In the genomic region with DNA sequence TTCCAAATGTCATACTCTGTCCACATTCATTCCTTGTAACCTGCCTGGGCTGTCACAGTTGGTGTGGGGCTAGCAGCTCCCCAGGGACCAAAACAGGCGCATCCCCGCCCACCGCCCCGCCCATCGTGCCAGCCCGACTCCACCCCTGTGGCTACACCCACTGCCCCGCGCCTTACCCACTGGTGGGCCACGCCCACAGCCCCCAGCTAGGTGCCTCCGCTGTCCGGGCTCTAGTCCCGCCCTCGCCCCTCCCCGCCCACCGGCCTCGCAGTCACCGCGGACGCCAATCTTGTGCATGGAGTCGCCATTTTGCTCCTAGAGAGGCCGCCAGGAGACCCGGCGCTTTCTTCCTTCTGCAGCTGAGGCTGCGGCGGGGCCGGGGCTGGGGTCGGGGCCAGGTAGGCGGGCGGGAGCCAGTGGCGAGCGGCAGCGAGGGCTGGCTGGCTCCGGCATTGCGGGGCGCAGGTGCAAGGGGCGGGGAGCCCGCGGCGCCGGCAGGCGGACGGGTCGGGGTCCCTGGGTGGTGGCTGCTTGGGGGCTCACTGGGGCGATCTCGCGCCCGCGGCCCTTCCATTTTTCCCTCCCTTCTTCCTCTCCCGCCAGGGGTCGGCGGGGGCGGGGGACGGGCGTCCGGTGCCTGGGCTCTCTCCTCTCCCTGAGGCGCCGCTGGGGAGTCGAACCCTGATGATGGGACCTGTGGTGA, we compare ENCODE assay signal across 1 cellular context.
TF ChIP-seq lines count a peak whose summit lies in the region.

A gene with protein sequence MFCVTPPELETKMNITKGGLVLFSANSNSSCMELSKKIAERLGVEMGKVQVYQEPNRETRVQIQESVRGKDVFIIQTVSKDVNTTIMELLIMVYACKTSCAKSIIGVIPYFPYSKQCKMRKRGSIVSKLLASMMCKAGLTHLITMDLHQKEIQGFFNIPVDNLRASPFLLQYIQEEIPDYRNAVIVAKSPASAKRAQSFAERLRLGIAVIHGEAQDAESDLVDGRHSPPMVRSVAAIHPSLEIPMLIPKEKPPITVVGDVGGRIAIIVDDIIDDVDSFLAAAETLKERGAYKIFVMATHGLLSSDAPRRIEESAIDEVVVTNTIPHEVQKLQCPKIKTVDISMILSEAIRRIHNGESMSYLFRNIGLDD (plus strand): TSS at position 268 of the 703 bp plus-strand sequence. CDS start 7,703 bp downstream, outside the sequence.

TF ChIP-seq in HEK293, 187 proteins besides CTCF, POLR2A, EP300 and RAD21 (continued from another document and continues in another):
- TF ChIP-seq, protein P1, sequence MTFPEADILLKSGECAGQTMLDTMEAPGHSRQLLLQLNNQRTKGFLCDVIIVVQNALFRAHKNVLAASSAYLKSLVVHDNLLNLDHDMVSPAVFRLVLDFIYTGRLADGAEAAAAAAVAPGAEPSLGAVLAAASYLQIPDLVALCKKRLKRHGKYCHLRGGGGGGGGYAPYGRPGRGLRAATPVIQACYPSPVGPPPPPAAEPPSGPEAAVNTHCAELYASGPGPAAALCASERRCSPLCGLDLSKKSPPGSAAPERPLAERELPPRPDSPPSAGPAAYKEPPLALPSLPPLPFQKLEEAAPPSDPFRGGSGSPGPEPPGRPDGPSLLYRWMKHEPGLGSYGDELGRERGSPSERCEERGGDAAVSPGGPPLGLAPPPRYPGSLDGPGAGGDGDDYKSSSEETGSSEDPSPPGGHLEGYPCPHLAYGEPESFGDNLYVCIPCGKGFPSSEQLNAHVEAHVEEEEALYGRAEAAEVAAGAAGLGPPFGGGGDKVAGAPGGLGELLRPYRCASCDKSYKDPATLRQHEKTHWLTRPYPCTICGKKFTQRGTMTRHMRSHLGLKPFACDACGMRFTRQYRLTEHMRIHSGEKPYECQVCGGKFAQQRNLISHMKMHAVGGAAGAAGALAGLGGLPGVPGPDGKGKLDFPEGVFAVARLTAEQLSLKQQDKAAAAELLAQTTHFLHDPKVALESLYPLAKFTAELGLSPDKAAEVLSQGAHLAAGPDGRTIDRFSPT (tag by site-specific recombination; IDR thresholded peaks at IDR 0.05): peak; percentile 99
- no peak for TF ChIP-seq ZNF529 (tag by site-specific recombination; IDR thresholded peaks at IDR 0.05; ENCODE audit: insufficient replicate concordance)
- no peak for TF ChIP-seq MZF1 (tag by site-specific recombination; IDR thresholded peaks at IDR 0.05; ENCODE audit: borderline replicate concordance)
- peak; percentile 99 for TF ChIP-seq KLF9 (tag by site-specific recombination; IDR thresholded peaks at IDR 0.05; ENCODE audit: low read depth)
- TF ChIP-seq ZNF16 (tag by site-specific recombination; IDR thresholded peaks at IDR 0.05; ENCODE audit: low read depth): no peak
- no peak for TF ChIP-seq ZNF146 (tag by site-specific recombination; IDR thresholded peaks at IDR 0.05)
- no peak for TF ChIP-seq REPIN1 (tag by site-specific recombination; IDR thresholded peaks at IDR 0.05; ENCODE audit: low read depth)
- TF ChIP-seq, protein P2, sequence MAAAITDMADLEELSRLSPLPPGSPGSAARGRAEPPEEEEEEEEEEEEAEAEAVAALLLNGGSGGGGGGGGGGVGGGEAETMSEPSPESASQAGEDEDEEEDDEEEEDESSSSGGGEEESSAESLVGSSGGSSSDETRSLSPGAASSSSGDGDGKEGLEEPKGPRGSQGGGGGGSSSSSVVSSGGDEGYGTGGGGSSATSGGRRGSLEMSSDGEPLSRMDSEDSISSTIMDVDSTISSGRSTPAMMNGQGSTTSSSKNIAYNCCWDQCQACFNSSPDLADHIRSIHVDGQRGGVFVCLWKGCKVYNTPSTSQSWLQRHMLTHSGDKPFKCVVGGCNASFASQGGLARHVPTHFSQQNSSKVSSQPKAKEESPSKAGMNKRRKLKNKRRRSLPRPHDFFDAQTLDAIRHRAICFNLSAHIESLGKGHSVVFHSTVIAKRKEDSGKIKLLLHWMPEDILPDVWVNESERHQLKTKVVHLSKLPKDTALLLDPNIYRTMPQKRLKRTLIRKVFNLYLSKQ (tag by site-specific recombination; IDR thresholded peaks at IDR 0.05; ENCODE audit: borderline replicate concordance): no peak
- TF ChIP-seq ZNF121 (tag by site-specific recombination; IDR thresholded peaks at IDR 0.05): no peak
- peak; percentile 95 for TF ChIP-seq SP3 (tag by site-specific recombination; IDR thresholded peaks at IDR 0.05)
- no peak for TF ChIP-seq ZNF239 (tag by site-specific recombination; IDR thresholded peaks at IDR 0.05)
- TF ChIP-seq, protein P3, sequence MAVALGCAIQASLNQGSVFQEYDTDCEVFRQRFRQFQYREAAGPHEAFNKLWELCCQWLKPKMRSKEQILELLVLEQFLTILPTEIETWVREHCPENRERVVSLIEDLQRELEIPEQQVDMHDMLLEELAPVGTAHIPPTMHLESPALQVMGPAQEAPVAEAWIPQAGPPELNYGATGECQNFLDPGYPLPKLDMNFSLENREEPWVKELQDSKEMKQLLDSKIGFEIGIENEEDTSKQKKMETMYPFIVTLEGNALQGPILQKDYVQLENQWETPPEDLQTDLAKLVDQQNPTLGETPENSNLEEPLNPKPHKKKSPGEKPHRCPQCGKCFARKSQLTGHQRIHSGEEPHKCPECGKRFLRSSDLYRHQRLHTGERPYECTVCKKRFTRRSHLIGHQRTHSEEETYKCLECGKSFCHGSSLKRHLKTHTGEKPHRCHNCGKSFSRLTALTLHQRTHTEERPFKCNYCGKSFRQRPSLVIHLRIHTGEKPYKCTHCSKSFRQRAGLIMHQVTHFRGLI (tag by site-specific recombination; IDR thresholded peaks at IDR 0.05): no peak
- TF ChIP-seq, protein P4, sequence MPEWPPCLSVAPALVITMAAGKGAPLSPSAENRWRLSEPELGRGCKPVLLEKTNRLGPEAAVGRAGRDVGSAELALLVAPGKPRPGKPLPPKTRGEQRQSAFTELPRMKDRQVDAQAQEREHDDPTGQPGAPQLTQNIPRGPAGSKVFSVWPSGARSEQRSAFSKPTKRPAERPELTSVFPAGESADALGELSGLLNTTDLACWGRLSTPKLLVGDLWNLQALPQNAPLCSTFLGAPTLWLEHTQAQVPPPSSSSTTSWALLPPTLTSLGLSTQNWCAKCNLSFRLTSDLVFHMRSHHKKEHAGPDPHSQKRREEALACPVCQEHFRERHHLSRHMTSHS (tag by site-specific recombination; IDR thresholded peaks at IDR 0.05): no peak
- no peak for TF ChIP-seq ZNF433 (tag by site-specific recombination; IDR thresholded peaks at IDR 0.05; ENCODE audit: low read depth)
- TF ChIP-seq, protein P5, sequence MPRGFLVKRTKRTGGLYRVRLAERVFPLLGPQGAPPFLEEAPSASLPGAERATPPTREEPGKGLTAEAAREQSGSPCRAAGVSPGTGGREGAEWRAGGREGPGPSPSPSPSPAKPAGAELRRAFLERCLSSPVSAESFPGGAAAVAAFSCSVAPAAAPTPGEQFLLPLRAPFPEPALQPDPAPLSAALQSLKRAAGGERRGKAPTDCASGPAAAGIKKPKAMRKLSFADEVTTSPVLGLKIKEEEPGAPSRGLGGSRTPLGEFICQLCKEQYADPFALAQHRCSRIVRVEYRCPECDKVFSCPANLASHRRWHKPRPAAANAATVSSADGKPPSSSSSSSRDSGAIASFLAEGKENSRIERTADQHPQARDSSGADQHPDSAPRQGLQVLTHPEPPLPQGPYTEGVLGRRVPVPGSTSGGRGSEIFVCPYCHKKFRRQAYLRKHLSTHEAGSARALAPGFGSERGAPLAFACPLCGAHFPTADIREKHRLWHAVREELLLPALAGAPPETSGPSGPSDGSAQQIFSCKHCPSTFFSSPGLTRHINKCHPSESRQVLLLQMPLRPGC (tag by site-specific recombination; IDR thresholded peaks at IDR 0.05): no peak
- peak; percentile 94 for TF ChIP-seq ZBTB48 (tag by site-specific recombination; IDR thresholded peaks at IDR 0.05)
- TF ChIP-seq ZNF48 (tag by site-specific recombination; IDR thresholded peaks at IDR 0.05): no peak
- TF ChIP-seq ZNF621 (tag by site-specific recombination; IDR thresholded peaks at IDR 0.05): no peak
- no peak for TF ChIP-seq SALL2 (tag by site-specific recombination; IDR thresholded peaks at IDR 0.05; ENCODE audit: borderline replicate concordance)
- TF ChIP-seq, protein P6, sequence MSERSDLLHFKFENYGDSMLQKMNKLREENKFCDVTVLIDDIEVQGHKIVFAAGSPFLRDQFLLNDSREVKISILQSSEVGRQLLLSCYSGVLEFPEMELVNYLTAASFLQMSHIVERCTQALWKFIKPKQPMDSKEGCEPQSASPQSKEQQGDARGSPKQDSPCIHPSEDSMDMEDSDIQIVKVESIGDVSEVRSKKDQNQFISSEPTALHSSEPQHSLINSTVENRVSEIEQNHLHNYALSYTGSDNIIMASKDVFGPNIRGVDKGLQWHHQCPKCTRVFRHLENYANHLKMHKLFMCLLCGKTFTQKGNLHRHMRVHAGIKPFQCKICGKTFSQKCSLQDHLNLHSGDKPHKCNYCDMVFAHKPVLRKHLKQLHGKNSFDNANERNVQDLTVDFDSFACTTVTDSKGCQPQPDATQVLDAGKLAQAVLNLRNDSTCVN (tag by site-specific recombination; optimal IDR thresholded peaks at IDR 0.05): peak; percentile 36
- TF ChIP-seq ZNF768 (tag by site-specific recombination; IDR thresholded peaks at IDR 0.05): no peak
- no peak; the same call in none of the 2 replicates for TF ChIP-seq ZNF341 (tag by site-specific recombination; IDR thresholded peaks at IDR 0.05; ENCODE audit: low read depth)
- no peak for TF ChIP-seq ZNF404 (tag by site-specific recombination; IDR thresholded peaks at IDR 0.05)
- peak; percentile 62; the same call in 1 of the 2 replicates for TF ChIP-seq ZBTB8A (tag by site-specific recombination; IDR thresholded peaks at IDR 0.05)
- TF ChIP-seq OVOL3 (tag by site-specific recombination; IDR thresholded peaks at IDR 0.05): no peak
- TF ChIP-seq, protein P7, sequence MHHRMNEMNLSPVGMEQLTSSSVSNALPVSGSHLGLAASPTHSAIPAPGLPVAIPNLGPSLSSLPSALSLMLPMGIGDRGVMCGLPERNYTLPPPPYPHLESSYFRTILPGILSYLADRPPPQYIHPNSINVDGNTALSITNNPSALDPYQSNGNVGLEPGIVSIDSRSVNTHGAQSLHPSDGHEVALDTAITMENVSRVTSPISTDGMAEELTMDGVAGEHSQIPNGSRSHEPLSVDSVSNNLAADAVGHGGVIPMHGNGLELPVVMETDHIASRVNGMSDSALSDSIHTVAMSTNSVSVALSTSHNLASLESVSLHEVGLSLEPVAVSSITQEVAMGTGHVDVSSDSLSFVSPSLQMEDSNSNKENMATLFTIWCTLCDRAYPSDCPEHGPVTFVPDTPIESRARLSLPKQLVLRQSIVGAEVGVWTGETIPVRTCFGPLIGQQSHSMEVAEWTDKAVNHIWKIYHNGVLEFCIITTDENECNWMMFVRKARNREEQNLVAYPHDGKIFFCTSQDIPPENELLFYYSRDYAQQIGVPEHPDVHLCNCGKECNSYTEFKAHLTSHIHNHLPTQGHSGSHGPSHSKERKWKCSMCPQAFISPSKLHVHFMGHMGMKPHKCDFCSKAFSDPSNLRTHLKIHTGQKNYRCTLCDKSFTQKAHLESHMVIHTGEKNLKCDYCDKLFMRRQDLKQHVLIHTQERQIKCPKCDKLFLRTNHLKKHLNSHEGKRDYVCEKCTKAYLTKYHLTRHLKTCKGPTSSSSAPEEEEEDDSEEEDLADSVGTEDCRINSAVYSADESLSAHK (tag by site-specific recombination; IDR thresholded peaks at IDR 0.05): no peak
- TF ChIP-seq MYNN (tag by site-specific recombination; IDR thresholded peaks at IDR 0.05; ENCODE audit: borderline replicate concordance): no peak
- TF ChIP-seq, protein P8, sequence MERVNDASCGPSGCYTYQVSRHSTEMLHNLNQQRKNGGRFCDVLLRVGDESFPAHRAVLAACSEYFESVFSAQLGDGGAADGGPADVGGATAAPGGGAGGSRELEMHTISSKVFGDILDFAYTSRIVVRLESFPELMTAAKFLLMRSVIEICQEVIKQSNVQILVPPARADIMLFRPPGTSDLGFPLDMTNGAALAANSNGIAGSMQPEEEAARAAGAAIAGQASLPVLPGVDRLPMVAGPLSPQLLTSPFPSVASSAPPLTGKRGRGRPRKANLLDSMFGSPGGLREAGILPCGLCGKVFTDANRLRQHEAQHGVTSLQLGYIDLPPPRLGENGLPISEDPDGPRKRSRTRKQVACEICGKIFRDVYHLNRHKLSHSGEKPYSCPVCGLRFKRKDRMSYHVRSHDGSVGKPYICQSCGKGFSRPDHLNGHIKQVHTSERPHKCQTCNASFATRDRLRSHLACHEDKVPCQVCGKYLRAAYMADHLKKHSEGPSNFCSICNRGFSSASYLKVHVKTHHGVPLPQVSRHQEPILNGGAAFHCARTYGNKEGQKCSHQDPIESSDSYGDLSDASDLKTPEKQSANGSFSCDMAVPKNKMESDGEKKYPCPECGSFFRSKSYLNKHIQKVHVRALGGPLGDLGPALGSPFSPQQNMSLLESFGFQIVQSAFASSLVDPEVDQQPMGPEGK (tag by site-specific recombination; IDR thresholded peaks at IDR 0.05): peak; percentile 71
- TF ChIP-seq, protein P9, sequence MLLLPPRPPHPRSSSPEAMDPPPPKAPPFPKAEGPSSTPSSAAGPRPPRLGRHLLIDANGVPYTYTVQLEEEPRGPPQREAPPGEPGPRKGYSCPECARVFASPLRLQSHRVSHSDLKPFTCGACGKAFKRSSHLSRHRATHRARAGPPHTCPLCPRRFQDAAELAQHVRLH (tag by site-specific recombination; IDR thresholded peaks at IDR 0.05): no peak
- TF ChIP-seq ZNF157 (tag by site-specific recombination; IDR thresholded peaks at IDR 0.05): no peak
- TF ChIP-seq ZNF133 (tag by site-specific recombination; IDR thresholded peaks at IDR 0.05): no peak
- TF ChIP-seq ZNF549 (tag by site-specific recombination; IDR thresholded peaks at IDR 0.05): no peak
- TF ChIP-seq ZNF623 (tag by site-specific recombination; IDR thresholded peaks at IDR 0.05): no peak
- no peak for TF ChIP-seq ZNF394 (tag by site-specific recombination; IDR thresholded peaks at IDR 0.05; ENCODE audit: borderline replicate concordance)
- peak; percentile 88 for TF ChIP-seq ZFHX2 (tag by site-specific recombination; conservative IDR thresholded peaks at IDR 0.05)
- no peak for TF ChIP-seq ZNF514 (tag by site-specific recombination; IDR thresholded peaks at IDR 0.05)
- TF ChIP-seq, protein P10, sequence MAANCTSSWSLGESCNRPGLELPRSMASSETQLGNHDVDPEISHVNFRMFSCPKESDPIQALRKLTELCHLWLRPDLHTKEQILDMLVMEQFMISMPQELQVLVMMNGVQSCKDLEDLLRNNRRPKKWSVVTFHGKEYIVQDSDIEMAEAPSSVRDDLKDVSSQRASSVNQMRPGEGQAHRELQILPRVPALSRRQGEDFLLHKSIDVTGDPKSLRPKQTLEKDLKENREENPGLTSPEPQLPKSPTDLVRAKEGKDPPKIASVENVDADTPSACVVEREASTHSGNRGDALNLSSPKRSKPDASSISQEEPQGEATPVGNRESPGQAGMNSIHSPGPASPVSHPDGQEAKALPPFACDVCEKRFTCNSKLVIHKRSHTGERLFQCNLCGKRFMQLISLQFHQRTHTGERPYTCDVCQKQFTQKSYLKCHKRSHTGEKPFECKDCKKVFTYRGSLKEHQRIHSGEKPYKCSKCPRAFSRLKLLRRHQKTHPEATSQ (tag by site-specific recombination; IDR thresholded peaks at IDR 0.05): no peak
- TF ChIP-seq ZFP37 (tag by site-specific recombination; IDR thresholded peaks at IDR 0.05): no peak
- TF ChIP-seq ZNF610 (tag by site-specific recombination; IDR thresholded peaks at IDR 0.05; ENCODE audit: borderline replicate concordance): no peak
- peak; percentile 32; the same call in 1 of the 2 replicates for TF ChIP-seq BCL11A (tag by site-specific recombination; IDR thresholded peaks at IDR 0.05; ENCODE audit: low read depth)
- no peak for TF ChIP-seq ZNF561 (tag by site-specific recombination; IDR thresholded peaks at IDR 0.05; ENCODE audit: borderline replicate concordance)
- TF ChIP-seq KLF1 (tag by site-specific recombination; IDR thresholded peaks at IDR 0.05): peak; percentile 97
- no peak for TF ChIP-seq ZNF843 (tag by site-specific recombination; IDR thresholded peaks at IDR 0.05)
- TF ChIP-seq SP2 (tag by site-specific recombination; IDR thresholded peaks at IDR 0.05): peak; percentile 90
- no peak for TF ChIP-seq ZNF19 (tag by site-specific recombination; IDR thresholded peaks at IDR 0.05; ENCODE audit: low read depth)
- TF ChIP-seq ZNF76 (tag by site-specific recombination; IDR thresholded peaks at IDR 0.05; ENCODE audit: borderline replicate concordance, low read depth): no peak
